7 cellular contexts compared by ENCODE assay signal in genomic region chr17:1762233-1762905, GRCh38. TPM values are rescaled to one million over a fixed set of nuclear protein-coding genes. Genes with fewer than 3 reads are reported as not detected.
DNase-seq lines count a peak whose midpoint lies in the region; TF ChIP-seq lines count a peak whose summit lies in the region.

No MANE protein-coding gene starts in this region.

- peaks cover 49% of the 10 kb centered on the region for H3K4me1 ChIP-seq in testis

- H3K9me3 ChIP-seq in MG63, result no peaks in the 10 kb centered on the region
- H3K9me3 ChIP-seq in testis, result no peaks in the 10 kb centered on the region

- WGBS in testis, 2 donors, result 21 to 40% methylated on average over 16 to 21 of the region's 21 CpGs

- H3K27ac ChIP-seq in testis, result peak overlapping the region; percentile 93

- in situ Hi-C loops in astrocyte of the spinal cord (cut with HindIII; ENCODE audit: low sequenced_read_pairs), result no loop called here

- H3K36me3 ChIP-seq in MG63, result no peaks in the 10 kb centered on the region
- no peaks in the 10 kb centered on the region for H3K36me3 ChIP-seq in testis (ENCODE audit: low read depth, missing control alignments)

- TF ChIP-seq CTCF in astrocyte of the spinal cord (IDR thresholded peaks at IDR 0.05; ENCODE audit: low read depth, low read length) (no peak), testis (IDR thresholded peaks at IDR 0.05) (no peak), GM10266 (IDR thresholded peaks at IDR 0.05; ENCODE audit: control insufficient read depth, insufficient read depth, low read depth, missing control alignments) (no peak)

- H3K4me3 ChIP-seq in MG63, result 0 out of 2 replicates have a peak overlapping the region, but pooled peaks have one; percentile 15
- peak overlapping the region; percentile 60 for H3K4me3 ChIP-seq in astrocyte of the spinal cord (ENCODE audit: low read depth, low read length)
- peak overlapping the region; percentile 56 to 70 for H3K4me3 ChIP-seq in testis

- TF ChIP-seq POLR2A in testis (IDR thresholded peaks at IDR 0.05), result no peak

- intact Hi-C loops in testis (cut with DNase I; ENCODE audit: low total_unique reads), result no loop called here

- DNase-seq in MG63, result peak; percentile 34
- DNase-seq in astrocyte of the spinal cord (ENCODE audit: low read depth, low spot score), result peak; percentile 55
- peak; percentile 19 for DNase-seq in left kidney (ENCODE audit: low read depth, low spot score)
- peak; percentile 77 for DNase-seq in testis
- DNase-seq in GM10266 (ENCODE audit: extremely low spot score), result no peak
- DNase-seq in NK-92 (lab: John Stamatoyannopoulos, UW; ENCODE audit: unreplicated experiment), result no peak
- DNase-seq in NCI-H774 (lab: John Stamatoyannopoulos, UW), result no peak

- H3K27me3 ChIP-seq in MG63 (no peaks in the 10 kb centered on the region), testis (no peaks in the 10 kb centered on the region)

RNA-seq across cellular contexts. Expression of gene SERPINF1, which starts 0.5 kb away (rescaled TPM):
- total RNA-seq in MG63 (2014; rRNA removed; shearing (Covaris generic); ENCODE audit: low replicate concordance), result 1.2 and 5.0 TPM in 2 replicates
- 1,000 to 10,000 TPM; 1,211 to 2,317 TPM for total RNA-seq in testis
- 828 TPM for polyA plus RNA-seq in testis (ENCODE audit: insufficient read depth, low read depth, low replicate concordance)

RNA-seq across cellular contexts. Expression of gene SERPINF2, which starts 19.7 kb away (rescaled TPM):
- total RNA-seq in MG63 (2014; rRNA removed; shearing (Covaris generic); ENCODE audit: low replicate concordance), result not detected in 2 replicates
- 10 to 100 TPM; 31.7 to 41.9 TPM for total RNA-seq in testis
- polyA plus RNA-seq in testis (ENCODE audit: insufficient read depth, low read depth, low replicate concordance), result 15.3 TPM

RNA-seq across cellular contexts. Expression of gene WDR81, which starts 37.9 kb away (rescaled TPM):
- total RNA-seq in MG63 (2014; rRNA removed; shearing (Covaris generic); ENCODE audit: low replicate concordance), result 7.2 and 20.3 TPM in 2 replicates
- total RNA-seq in testis, result 10 to 100 TPM; 58.4 to 71.4 TPM
- polyA plus RNA-seq in testis (ENCODE audit: insufficient read depth, low read depth, low replicate concordance), result 16.9 TPM

RNA-seq across cellular contexts. Expression of gene TLCD2, which starts 52.2 kb away (rescaled TPM):
- total RNA-seq in MG63 (2014; rRNA removed; shearing (Covaris generic); ENCODE audit: low replicate concordance), result 0.37 and 0.59 TPM in 2 replicates
- total RNA-seq in testis, result 1 to 10 TPM; 1.2 to 2.0 TPM
- 1.1 TPM for polyA plus RNA-seq in testis (ENCODE audit: insufficient read depth, low read depth, low replicate concordance)

Comparison
In these comparisons a context has a peak if more than half of its experiments do, and no peak if none do; other contexts are left out.
1. DNase-seq: peak in MG63 (single experiment), astrocyte of the spinal cord (single experiment), left kidney (single experiment) and testis (single experiment); none in GM10266 (single experiment), NK-92 (single experiment) and NCI-H774 (single experiment).
2. RNA of gene SERPINF1, which starts 0.5 kb away (total RNA-seq): 1,211 to 2,317 TPM in testis; 1.2 to 5.0 TPM in MG63; every median in the first group is over 100 times any median in the second.
3. RNA of gene SERPINF2, which starts 19.7 kb away (total RNA-seq): 31.7 to 41.9 TPM in testis; not detected in MG63; every median in the first group is over 10 times any median in the second.
4. Peak in every context shown above with its lines, with median percentiles within 50 percentile points of each other: H3K4me3 ChIP-seq.